22 cellular contexts compared by ENCODE assay signal in the genomic region with DNA sequence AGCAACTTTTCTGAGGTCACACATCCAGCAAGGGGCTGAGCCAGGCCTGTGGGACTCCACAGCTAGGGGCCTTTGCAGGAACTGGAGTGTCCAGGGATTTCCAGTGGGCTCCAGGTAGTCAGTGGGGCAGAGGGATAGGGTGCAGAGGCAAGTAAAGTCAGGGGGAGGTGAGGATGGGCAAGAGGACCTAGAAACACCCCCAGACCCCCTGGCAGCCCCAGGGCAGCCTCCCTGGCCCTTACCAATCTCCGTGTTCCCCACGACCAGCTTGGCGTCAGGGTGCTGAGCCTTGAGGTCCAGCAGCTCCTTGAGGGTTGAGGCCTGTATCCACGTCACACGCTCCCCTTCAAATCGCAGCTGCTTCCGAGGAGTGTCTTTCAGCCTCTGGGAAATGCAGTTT. TPM values are rescaled to one million over a fixed set of nuclear protein-coding genes. Genes with fewer than 3 reads are reported as not detected.
DNase-seq lines count a peak whose midpoint lies in the region; ATAC-seq and TF ChIP-seq lines count a peak whose summit lies in the region.
"Had no signal": no experiment of that assay in that cellular context is flagged by ENCODE, and none has a peak within 500 bp of the region (broad histone marks: within the 10 kb centered on the region; RNA-seq: fewer than 3 reads in every experiment).

No MANE protein-coding gene starts in this region.

- H3K9ac ChIP-seq in BLaER1 treated with 17β-estradiol and CSF1 and Interleukin-3, amounts not matched to agents 10 nM and 100 nM: no peak overlapping the region
- no peak overlapping the region for H3K9ac ChIP-seq in neuronal stem cell (ENCODE audit: low read depth, low read length, poor library complexity)

- no peaks in the 10 kb centered on the region for H3K27me3 ChIP-seq in BLaER1 treated with 17β-estradiol and CSF1 and Interleukin-3, amounts not matched to agents 10 nM and 100 nM
- no peaks in the 10 kb centered on the region for H3K27me3 ChIP-seq in RWPE2 (ENCODE audit: insufficient read depth, poor library complexity, severe bottlenecking)
- no peaks in the 10 kb centered on the region for H3K27me3 ChIP-seq in neuronal stem cell (ENCODE audit: control insufficient read depth in 3 of 3, insufficient read depth in 3 of 3, low read depth in 1 of 3, low read length in 3 of 3)
- H3K27me3 ChIP-seq in MG63: no peaks in the 10 kb centered on the region

- H4K8ac ChIP-seq in neuronal stem cell (ENCODE audit: low read depth, low read length): no peak overlapping the region

- no peaks in the 10 kb centered on the region for H4K20me1 ChIP-seq in BLaER1 treated with 17β-estradiol and CSF1 and Interleukin-3, amounts not matched to agents 10 nM and 100 nM

- peak overlapping the region in 9 of 11 experiments; percentile 19 to 91 (median 62); a peak in 14 of 22 replicates for H3K4me2 ChIP-seq in BLaER1 treated with 17β-estradiol and CSF1 and Interleukin-3, amounts not matched to agents 10 nM and 100 nM
- H3K4me2 ChIP-seq in neuronal stem cell (ENCODE audit: insufficient read depth, low read length, poor library complexity, severe bottlenecking): no peak overlapping the region

- peak overlapping the region; percentile 25 for H2BK15ac ChIP-seq in neuronal stem cell (ENCODE audit: low read length)

- no peaks in the 10 kb centered on the region for H3K9me3 ChIP-seq in BLaER1 treated with 17β-estradiol and CSF1 and Interleukin-3, amounts not matched to agents 10 nM and 100 nM (replicated peaks in 1 of 11)
- H3K9me3 ChIP-seq in RWPE2 (ENCODE audit: severe bottlenecking): no peaks in the 10 kb centered on the region
- H3K9me3 ChIP-seq in neuronal stem cell (replicated peaks in 1 of 2; ENCODE audit: control insufficient read depth in 2 of 2, insufficient read depth in 1 of 2, low read depth in 1 of 2, low read length in 2 of 2): no peaks in the 10 kb centered on the region
- H3K9me3 ChIP-seq in MG63: no peaks in the 10 kb centered on the region
- H3K9me3 ChIP-seq: HAP-1 had no signal

- peaks cover 24 to 64% (median 53%) of the 10 kb centered on the region in 10 experiments; a peak in 19 of 20 replicates for H3K4me1 ChIP-seq in BLaER1 treated with 17β-estradiol and CSF1 and Interleukin-3, amounts not matched to agents 10 nM and 100 nM
- H3K4me1 ChIP-seq in RWPE2 (ENCODE audit: insufficient read depth, poor library complexity, severe bottlenecking): peaks cover 46% of the 10 kb centered on the region
- peaks cover 0 to 2% of the 10 kb centered on the region in 2 donors for H3K4me1 ChIP-seq in neuronal stem cell (ENCODE audit: control insufficient read depth in 2 of 2, insufficient read depth in 1 of 2, low read depth in 1 of 2, low read length in 2 of 2)
- H3K4me1 ChIP-seq: HAP-1 had no signal

- no peak overlapping the region for H3K23ac ChIP-seq in neuronal stem cell (ENCODE audit: low read depth, low read length, poor library complexity)

- H3K79me1 ChIP-seq in neuronal stem cell (ENCODE audit: low read depth, low read length): no peaks in the 10 kb centered on the region

- H3K4me3 ChIP-seq in BLaER1 treated with 17β-estradiol and CSF1 and Interleukin-3, amounts not matched to agents 10 nM and 100 nM: no peak overlapping the region
- no peak overlapping the region for H3K4me3 ChIP-seq in RWPE2 (ENCODE audit: severe bottlenecking)
- H3K4me3 ChIP-seq in neuronal stem cell (ENCODE audit: low read length in 2 of 2): no peak overlapping the region
- H3K4me3 ChIP-seq in MG63: no peak overlapping the region
- H3K4me3 ChIP-seq: GM12878, HAP-1 had no signal

- no peak overlapping the region for H3K18ac ChIP-seq in neuronal stem cell (ENCODE audit: low read length)

- WGBS in neuronal stem cell (ENCODE audit: extremely low coverage in 2 of 2, insufficient read length in 2 of 2, insufficient replicate concordance in 1 of 2), 2 donors: no CpG with 5 or more reads among the region's 7 CpGs

- H2BK12ac ChIP-seq in neuronal stem cell (ENCODE audit: low read length): no peak overlapping the region

- TF ChIP-seq CTCF in RWPE2 (IDR thresholded peaks at IDR 0.05; ENCODE audit: poor library complexity, severe bottlenecking): no peak

- no peak overlapping the region for H4K91ac ChIP-seq in neuronal stem cell (ENCODE audit: low read depth, low read length, poor library complexity)

- no peak overlapping the region for H3K4ac ChIP-seq in neuronal stem cell (ENCODE audit: low read length)

- H2AFZ ChIP-seq in neuronal stem cell (ENCODE audit: low read length): no peak overlapping the region

- no peaks in the 10 kb centered on the region for H3K36me3 ChIP-seq in BLaER1 treated with 17β-estradiol and CSF1 and Interleukin-3, amounts not matched to agents 10 nM and 100 nM
- H3K36me3 ChIP-seq in RWPE2 (ENCODE audit: low read depth) (peaks cover 44% of the 10 kb centered on the region), neuronal stem cell (replicated peaks in 1 of 2; ENCODE audit: control insufficient read depth in 2 of 2, insufficient read depth in 2 of 2, low read length in 2 of 2) (no peaks in the 10 kb centered on the region), MG63 (no peaks in the 10 kb centered on the region)
- H3K36me3 ChIP-seq: HAP-1 had no signal

- H2BK120ac ChIP-seq in neuronal stem cell (ENCODE audit: low read depth, low read length): no peak overlapping the region

- H3K27ac ChIP-seq in BLaER1 treated with 17β-estradiol and CSF1 and Interleukin-3, amounts not matched to agents 10 nM and 100 nM: peak overlapping the region in 7 of 11 experiments; percentile 65 to 88 (median 73); a peak in 12 of 22 replicates
- H3K27ac ChIP-seq in RWPE2 (ENCODE audit: poor library complexity, severe bottlenecking): peak overlapping the region; percentile 100
- no peak overlapping the region for H3K27ac ChIP-seq in neuronal stem cell (replicated peaks; ENCODE audit: low read length)
- H3K27ac ChIP-seq: HL-60 had no signal

- no peak overlapping the region for H3K14ac ChIP-seq in neuronal stem cell (ENCODE audit: low read length)

- DNase-seq in RWPE2 (ENCODE audit: low spot score) (no peak), ecto neural progenitor cell (ENCODE audit: low spot score) (peak; percentile 22), neuronal stem cell (ENCODE audit: low spot score) (no peak), NCI-H748 (lab: John Stamatoyannopoulos, UW; ENCODE audit: unreplicated experiment) (no peak), MG63 (no peak), ureter (ENCODE audit: low spot score) (no peak)
- DNase-seq: C1 segment of cervical spinal cord; CD4-positive, alpha-beta memory T cell; GDM1; GOT3; MV-4-11; NCI-H1105; NCI-H1436 treated with DMSO at 0.1 percent for 48 hours; NCI-H187 treated with DMSO at 0.1 percent for 48 hours; NCI-H2107; NCI-H774; SHP77 had no signal

- no peak for ATAC-seq in RWPE2 (ENCODE audit: low read depth)
- ATAC-seq: GM12878, PC-3 had no signal

- H2AK5ac ChIP-seq in neuronal stem cell (ENCODE audit: low read depth, low read length): no peak overlapping the region

- no peak overlapping the region for H2BK5ac ChIP-seq in neuronal stem cell (ENCODE audit: low read length)

RNA-seq across cellular contexts. Expression of gene XDH, which starts 28.4 kb away (rescaled TPM):
- 0.75 TPM for polyA plus RNA-seq in neuronal stem cell (2013, experiment 1 of 2)
- 0.94 TPM for polyA plus RNA-seq in neuronal stem cell (2013, experiment 2 of 2)
- 0.69 TPM in 1 of 2 replicates, not detected in the other for total RNA-seq in MG63 (2014; rRNA removed; shearing (Covaris generic); ENCODE audit: low replicate concordance)
- total RNA-seq in ureter: 6.6 TPM
- total RNA-seq: CD4-positive, alpha-beta memory T cell; GM12878 had no signal
- polyA plus RNA-seq: CD4-positive, alpha-beta memory T cell had no signal
